ENCODE assay signal across 1 cellular context in the genomic region with DNA sequence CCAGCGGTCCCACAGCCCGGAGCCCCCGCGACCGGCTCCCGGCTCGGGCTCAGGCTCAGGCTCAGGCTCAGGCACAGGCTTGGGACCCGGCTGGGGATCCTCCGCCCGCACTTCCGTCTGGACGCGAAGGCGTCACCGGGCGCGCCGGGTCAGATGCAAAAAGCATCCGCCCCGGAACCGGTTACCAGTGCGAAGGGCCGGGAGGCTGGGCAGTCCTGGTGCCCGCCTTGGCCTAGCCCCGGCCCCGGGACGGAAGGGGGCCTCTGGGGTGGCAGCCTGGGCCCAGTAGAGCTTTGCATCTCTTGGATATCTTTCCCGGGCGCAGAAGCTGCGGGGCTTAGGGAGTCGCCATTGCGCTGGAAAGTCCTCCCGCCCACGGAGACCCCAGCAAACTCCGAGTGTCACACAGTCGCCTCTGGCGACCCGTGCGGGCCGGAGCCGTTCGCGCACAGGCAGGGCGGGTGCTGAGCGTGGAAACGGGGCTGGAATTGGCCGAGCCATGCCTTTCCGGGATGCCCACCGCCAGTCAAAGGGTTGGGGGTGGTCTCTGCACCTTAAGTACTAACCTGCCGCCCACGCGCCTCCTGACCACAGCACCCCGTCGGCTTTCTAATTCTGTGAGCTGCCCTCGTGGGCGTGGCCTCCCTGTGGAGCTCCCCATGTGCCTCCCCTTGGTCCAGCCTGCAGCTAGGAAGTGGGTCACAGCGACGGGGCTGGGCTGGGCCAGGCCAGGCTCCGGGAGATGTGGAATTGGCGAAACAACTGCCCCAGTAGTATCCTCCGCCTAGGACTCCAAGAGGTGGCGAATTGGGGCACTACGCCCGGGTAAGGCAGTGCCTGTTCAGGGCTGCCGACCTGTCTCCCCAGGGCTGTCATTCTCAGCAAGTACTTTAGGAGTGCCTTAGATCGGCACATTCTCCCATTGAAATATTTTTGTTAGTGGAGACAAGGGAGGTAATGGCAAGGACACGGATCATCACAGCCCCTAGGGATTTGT.
A peak's percentile ranks its signal among the peaks of the same experiment; 100 is the strongest.
TF ChIP-seq lines count a peak whose summit lies in the region.

Gene TMEM9B, minus strand, starts transcription at position 119 of the 997 bp plus-strand sequence. CDS start 129 bp downstream, outside the sequence.

TF ChIP-seq in HEK293, 187 proteins besides CTCF, POLR2A, EP300 and RAD21 (continued from another document and continues in another):
- TF ChIP-seq, protein P1, sequence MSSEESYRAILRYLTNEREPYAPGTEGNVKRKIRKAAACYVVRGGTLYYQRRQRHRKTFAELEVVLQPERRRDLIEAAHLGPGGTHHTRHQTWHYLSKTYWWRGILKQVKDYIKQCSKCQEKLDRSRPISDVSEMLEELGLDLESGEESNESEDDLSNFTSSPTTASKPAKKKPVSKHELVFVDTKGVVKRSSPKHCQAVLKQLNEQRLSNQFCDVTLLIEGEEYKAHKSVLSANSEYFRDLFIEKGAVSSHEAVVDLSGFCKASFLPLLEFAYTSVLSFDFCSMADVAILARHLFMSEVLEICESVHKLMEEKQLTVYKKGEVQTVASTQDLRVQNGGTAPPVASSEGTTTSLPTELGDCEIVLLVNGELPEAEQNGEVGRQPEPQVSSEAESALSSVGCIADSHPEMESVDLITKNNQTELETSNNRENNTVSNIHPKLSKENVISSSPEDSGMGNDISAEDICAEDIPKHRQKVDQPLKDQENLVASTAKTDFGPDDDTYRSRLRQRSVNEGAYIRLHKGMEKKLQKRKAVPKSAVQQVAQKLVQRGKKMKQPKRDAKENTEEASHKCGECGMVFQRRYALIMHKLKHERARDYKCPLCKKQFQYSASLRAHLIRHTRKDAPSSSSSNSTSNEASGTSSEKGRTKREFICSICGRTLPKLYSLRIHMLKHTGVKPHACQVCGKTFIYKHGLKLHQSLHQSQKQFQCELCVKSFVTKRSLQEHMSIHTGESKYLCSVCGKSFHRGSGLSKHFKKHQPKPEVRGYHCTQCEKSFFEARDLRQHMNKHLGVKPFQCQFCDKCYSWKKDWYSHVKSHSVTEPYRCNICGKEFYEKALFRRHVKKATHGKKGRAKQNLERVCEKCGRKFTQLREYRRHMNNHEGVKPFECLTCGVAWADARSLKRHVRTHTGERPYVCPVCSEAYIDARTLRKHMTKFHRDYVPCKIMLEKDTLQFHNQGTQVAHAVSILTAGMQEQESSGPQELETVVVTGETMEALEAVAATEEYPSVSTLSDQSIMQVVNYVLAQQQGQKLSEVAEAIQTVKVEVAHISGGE (tag by site-specific recombination; conservative IDR thresholded peaks at IDR 0.05; ENCODE audit: low read depth), result peak; percentile 95
- TF ChIP-seq ZNF223 (tag by site-specific recombination; IDR thresholded peaks at IDR 0.05) (0 out of 2 replicates have a peak, but pooled peaks have one; percentile 7), BCL11A (tag by site-specific recombination; IDR thresholded peaks at IDR 0.05; ENCODE audit: low read depth) (peak; percentile 60), ZFHX2 (tag by site-specific recombination; conservative IDR thresholded peaks at IDR 0.05) (peak; percentile 85), GLIS2 (tag by site-specific recombination; IDR thresholded peaks at IDR 0.05) (peak; percentile 83), ZNF580 (tag by site-specific recombination; IDR thresholded peaks at IDR 0.05) (peak; percentile 89), ZBTB20 (tag by site-specific recombination; IDR thresholded peaks at IDR 0.05) (peak; percentile 83), ZNF391 (tag by site-specific recombination; IDR thresholded peaks at IDR 0.05; ENCODE audit: borderline replicate concordance, low read depth) (no peak; the same call in 1 of the 2 replicates), SCRT2 (tag by site-specific recombination; IDR thresholded peaks at IDR 0.05) (no peak), ZNF843 (tag by site-specific recombination; IDR thresholded peaks at IDR 0.05) (peak; percentile 32; the same call in 1 of the 2 replicates), ZNF623 (tag by site-specific recombination; IDR thresholded peaks at IDR 0.05) (0 out of 2 replicates have a peak, but pooled peaks have one; percentile 7), ZSCAN30 (tag by site-specific recombination; IDR thresholded peaks at IDR 0.05) (peak; percentile 49; the same call in 1 of the 2 replicates), SP3 (tag by site-specific recombination; IDR thresholded peaks at IDR 0.05) (peak; percentile 82), EGR2 (tag by site-specific recombination; IDR thresholded peaks at IDR 0.05; ENCODE audit: low read depth) (peak; percentile 73; the same call in 1 of the 2 replicates), ZNF175 (tag by site-specific recombination; IDR thresholded peaks at IDR 0.05) (no peak), ZNF629 (tag by site-specific recombination; IDR thresholded peaks at IDR 0.05) (peak; percentile 73), ZNF24 (tag by site-specific recombination; IDR thresholded peaks at IDR 0.05) (peak; percentile 71; the same call in 1 of the 2 replicates), ZNF155 (tag by site-specific recombination; IDR thresholded peaks at IDR 0.05) (no peak), ZBTB6 (tag by site-specific recombination; IDR thresholded peaks at IDR 0.05) (peak; percentile 77), KLF8 (tag by site-specific recombination; IDR thresholded peaks at IDR 0.05) (peak; percentile 85), ZIC2 (tag by site-specific recombination; IDR thresholded peaks at IDR 0.05) (peak; percentile 56; the same call in 1 of the 2 replicates), ZBTB8A (tag by site-specific recombination; IDR thresholded peaks at IDR 0.05) (peak; percentile 90), ZNF146 (tag by site-specific recombination; IDR thresholded peaks at IDR 0.05) (no peak), YY1 (tag by site-specific recombination; IDR thresholded peaks at IDR 0.05) (0 out of 2 replicates have a peak, but pooled peaks have one; percentile 43), ZNF2 (tag by site-specific recombination; IDR thresholded peaks at IDR 0.05) (peak; percentile 80), ZNF501 (tag by site-specific recombination; IDR thresholded peaks at IDR 0.05) (peak; percentile 58; the same call in 1 of the 2 replicates), KLF16 (tag by site-specific recombination; IDR thresholded peaks at IDR 0.05) (peak; percentile 68), ZSCAN23 (tag by site-specific recombination; IDR thresholded peaks at IDR 0.05) (no peak), ZNF324 (tag by site-specific recombination; IDR thresholded peaks at IDR 0.05) (peak; percentile 54; the same call in 1 of the 2 replicates), KLF1 (tag by site-specific recombination; IDR thresholded peaks at IDR 0.05) (peak; percentile 63), ZNF660 (tag by site-specific recombination; IDR thresholded peaks at IDR 0.05) (peak; percentile 36; the same call in 1 of the 2 replicates), ZEB2 (tag by site-specific recombination; IDR thresholded peaks at IDR 0.05) (peak; percentile 72), GLIS1 (tag by site-specific recombination; IDR thresholded peaks at IDR 0.05) (peak; percentile 41), ZNF473 (tag by site-specific recombination; IDR thresholded peaks at IDR 0.05) (no peak)
- TF ChIP-seq, protein P2, sequence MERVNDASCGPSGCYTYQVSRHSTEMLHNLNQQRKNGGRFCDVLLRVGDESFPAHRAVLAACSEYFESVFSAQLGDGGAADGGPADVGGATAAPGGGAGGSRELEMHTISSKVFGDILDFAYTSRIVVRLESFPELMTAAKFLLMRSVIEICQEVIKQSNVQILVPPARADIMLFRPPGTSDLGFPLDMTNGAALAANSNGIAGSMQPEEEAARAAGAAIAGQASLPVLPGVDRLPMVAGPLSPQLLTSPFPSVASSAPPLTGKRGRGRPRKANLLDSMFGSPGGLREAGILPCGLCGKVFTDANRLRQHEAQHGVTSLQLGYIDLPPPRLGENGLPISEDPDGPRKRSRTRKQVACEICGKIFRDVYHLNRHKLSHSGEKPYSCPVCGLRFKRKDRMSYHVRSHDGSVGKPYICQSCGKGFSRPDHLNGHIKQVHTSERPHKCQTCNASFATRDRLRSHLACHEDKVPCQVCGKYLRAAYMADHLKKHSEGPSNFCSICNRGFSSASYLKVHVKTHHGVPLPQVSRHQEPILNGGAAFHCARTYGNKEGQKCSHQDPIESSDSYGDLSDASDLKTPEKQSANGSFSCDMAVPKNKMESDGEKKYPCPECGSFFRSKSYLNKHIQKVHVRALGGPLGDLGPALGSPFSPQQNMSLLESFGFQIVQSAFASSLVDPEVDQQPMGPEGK (tag by site-specific recombination; IDR thresholded peaks at IDR 0.05), result peak; percentile 60
- TF ChIP-seq, protein P3, sequence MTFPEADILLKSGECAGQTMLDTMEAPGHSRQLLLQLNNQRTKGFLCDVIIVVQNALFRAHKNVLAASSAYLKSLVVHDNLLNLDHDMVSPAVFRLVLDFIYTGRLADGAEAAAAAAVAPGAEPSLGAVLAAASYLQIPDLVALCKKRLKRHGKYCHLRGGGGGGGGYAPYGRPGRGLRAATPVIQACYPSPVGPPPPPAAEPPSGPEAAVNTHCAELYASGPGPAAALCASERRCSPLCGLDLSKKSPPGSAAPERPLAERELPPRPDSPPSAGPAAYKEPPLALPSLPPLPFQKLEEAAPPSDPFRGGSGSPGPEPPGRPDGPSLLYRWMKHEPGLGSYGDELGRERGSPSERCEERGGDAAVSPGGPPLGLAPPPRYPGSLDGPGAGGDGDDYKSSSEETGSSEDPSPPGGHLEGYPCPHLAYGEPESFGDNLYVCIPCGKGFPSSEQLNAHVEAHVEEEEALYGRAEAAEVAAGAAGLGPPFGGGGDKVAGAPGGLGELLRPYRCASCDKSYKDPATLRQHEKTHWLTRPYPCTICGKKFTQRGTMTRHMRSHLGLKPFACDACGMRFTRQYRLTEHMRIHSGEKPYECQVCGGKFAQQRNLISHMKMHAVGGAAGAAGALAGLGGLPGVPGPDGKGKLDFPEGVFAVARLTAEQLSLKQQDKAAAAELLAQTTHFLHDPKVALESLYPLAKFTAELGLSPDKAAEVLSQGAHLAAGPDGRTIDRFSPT (tag by site-specific recombination; IDR thresholded peaks at IDR 0.05), result peak; percentile 78
- TF ChIP-seq, protein P4, sequence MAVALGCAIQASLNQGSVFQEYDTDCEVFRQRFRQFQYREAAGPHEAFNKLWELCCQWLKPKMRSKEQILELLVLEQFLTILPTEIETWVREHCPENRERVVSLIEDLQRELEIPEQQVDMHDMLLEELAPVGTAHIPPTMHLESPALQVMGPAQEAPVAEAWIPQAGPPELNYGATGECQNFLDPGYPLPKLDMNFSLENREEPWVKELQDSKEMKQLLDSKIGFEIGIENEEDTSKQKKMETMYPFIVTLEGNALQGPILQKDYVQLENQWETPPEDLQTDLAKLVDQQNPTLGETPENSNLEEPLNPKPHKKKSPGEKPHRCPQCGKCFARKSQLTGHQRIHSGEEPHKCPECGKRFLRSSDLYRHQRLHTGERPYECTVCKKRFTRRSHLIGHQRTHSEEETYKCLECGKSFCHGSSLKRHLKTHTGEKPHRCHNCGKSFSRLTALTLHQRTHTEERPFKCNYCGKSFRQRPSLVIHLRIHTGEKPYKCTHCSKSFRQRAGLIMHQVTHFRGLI (tag by site-specific recombination; IDR thresholded peaks at IDR 0.05), result 0 out of 2 replicates have a peak, but pooled peaks have one; percentile 1
- TF ChIP-seq, protein P5, sequence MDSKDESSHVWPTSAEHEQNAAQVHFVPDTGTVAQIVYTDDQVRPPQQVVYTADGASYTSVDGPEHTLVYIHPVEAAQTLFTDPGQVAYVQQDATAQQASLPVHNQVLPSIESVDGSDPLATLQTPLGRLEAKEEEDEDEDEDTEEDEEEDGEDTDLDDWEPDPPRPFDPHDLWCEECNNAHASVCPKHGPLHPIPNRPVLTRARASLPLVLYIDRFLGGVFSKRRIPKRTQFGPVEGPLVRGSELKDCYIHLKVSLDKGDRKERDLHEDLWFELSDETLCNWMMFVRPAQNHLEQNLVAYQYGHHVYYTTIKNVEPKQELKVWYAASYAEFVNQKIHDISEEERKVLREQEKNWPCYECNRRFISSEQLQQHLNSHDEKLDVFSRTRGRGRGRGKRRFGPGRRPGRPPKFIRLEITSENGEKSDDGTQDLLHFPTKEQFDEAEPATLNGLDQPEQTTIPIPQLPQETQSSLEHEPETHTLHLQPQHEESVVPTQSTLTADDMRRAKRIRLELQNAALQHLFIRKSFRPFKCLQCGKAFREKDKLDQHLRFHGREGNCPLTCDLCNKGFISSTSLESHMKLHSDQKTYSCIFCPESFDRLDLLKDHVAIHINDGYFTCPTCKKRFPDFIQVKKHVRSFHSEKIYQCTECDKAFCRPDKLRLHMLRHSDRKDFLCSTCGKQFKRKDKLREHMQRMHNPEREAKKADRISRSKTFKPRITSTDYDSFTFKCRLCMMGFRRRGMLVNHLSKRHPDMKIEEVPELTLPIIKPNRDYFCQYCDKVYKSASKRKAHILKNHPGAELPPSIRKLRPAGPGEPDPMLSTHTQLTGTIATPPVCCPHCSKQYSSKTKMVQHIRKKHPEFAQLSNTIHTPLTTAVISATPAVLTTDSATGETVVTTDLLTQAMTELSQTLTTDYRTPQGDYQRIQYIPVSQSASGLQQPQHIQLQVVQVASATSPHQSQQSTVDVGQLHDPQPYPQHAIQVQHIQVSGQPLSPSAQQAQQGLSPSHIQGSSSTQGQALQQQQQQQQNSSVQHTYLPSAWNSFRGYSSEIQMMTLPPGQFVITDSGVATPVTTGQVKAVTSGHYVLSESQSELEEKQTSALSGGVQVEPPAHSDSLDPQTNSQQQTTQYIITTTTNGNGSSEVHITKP (tag by site-specific recombination; IDR thresholded peaks at IDR 0.05), result peak; percentile 86; the same call in 1 of the 2 replicates
- TF ChIP-seq, protein P6, sequence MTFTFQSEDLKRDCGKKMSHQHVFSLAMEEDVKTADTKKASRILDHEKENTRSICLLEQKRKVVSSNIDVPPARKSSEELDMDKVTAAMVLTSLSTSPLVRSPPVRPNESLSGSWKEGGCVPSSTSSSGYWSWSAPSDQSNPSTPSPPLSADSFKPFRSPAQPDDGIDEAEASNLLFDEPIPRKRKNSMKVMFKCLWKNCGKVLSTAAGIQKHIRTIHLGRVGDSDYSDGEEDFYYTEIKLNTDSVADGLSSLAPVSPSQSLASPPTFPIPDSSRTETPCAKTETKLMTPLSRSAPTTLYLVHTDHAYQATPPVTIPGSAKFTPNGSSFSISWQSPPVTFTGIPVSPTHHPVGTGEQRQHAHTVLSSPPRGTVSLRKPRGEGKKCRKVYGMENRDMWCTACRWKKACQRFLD (tag by site-specific recombination; IDR thresholded peaks at IDR 0.05), result no peak
- TF ChIP-seq, protein P7, sequence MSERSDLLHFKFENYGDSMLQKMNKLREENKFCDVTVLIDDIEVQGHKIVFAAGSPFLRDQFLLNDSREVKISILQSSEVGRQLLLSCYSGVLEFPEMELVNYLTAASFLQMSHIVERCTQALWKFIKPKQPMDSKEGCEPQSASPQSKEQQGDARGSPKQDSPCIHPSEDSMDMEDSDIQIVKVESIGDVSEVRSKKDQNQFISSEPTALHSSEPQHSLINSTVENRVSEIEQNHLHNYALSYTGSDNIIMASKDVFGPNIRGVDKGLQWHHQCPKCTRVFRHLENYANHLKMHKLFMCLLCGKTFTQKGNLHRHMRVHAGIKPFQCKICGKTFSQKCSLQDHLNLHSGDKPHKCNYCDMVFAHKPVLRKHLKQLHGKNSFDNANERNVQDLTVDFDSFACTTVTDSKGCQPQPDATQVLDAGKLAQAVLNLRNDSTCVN (tag by site-specific recombination; optimal IDR thresholded peaks at IDR 0.05), result peak; percentile 69
